ENCODE assay signal across 8 cellular contexts in genomic region chr22:36258750-36259619, GRCh38. TPM values are rescaled to one million over a fixed set of nuclear protein-coding genes. Genes with fewer than 3 reads are reported as not detected.
A peak's percentile ranks its signal among the peaks of the same experiment; 100 is the strongest.
DNase-seq lines count a peak whose midpoint lies in the region; ATAC-seq, FAIRE-seq and TF ChIP-seq lines count a peak whose summit lies in the region.

No MANE protein-coding gene starts in this region.

- BruUV-seq in K562 (replicated peaks; lab: Mats Ljungman, UMichigan): no TSS peak

- TF ChIP-seq POLR2A in K562 (conservative IDR thresholded peaks at IDR 0.05): no peak

- 2% methylated on average over 6 of the region's 16 CpGs for WGBS in K562 (ENCODE audit: insufficient coverage, low coverage, missing lambda C conversion rate)
- WGBS in aorta, 2 donors: 47 to 55% methylated on average over 16 of the region's 16 CpGs

- H3K9me3 Mint-ChIP-seq in CD4-positive, CD25-positive, alpha-beta regulatory T cell: no peaks in the 10 kb centered on the region
- H3K9me3 Mint-ChIP-seq in mesothelial cell of epicardium: no peaks in the 10 kb centered on the region

- peaks cover 16 to 47% (median 33%) of the 10 kb centered on the region in 4 donors for H3K4me1 Mint-ChIP-seq in CD4-positive, CD25-positive, alpha-beta regulatory T cell
- peaks cover 42% of the 10 kb centered on the region for H3K4me1 Mint-ChIP-seq in mesothelial cell of epicardium

- no peak for TF ChIP-seq RAD21 in K562 (CRISPR knock-in tag; conservative IDR thresholded peaks at IDR 0.05 in 1 of 2, IDR thresholded peaks at IDR 0.05 in 1 of 2)

- no peak for TF ChIP-seq CTCF in K562 (IDR thresholded peaks at IDR 0.05 in 2 of 3, conservative IDR thresholded peaks at IDR 0.05 in 1 of 3; ENCODE audit: insufficient read depth in 2 of 3, low read depth in 1 of 3, low read length in 3 of 3)
- TF ChIP-seq CTCF in mesothelial cell of epicardium (IDR thresholded peaks at IDR 0.05; ENCODE audit: unreplicated experiment): no peak

- H3K27me3 ChIP-seq in CD4-positive, CD25-positive, alpha-beta regulatory T cell (ENCODE audit: control insufficient read depth, insufficient read depth, low read length): no peaks in the 10 kb centered on the region
- no peaks in the 10 kb centered on the region for H3K27me3 ChIP-seq in K562 (ENCODE audit: control insufficient read depth in 2 of 2, insufficient read depth in 2 of 2, low read length in 2 of 2)
- H3K27me3 ChIP-seq in aorta (ENCODE audit: control insufficient read depth in 1 of 2, insufficient read depth in 2 of 2, low read length in 1 of 2): no peaks in the 10 kb centered on the region

- no peaks in the 10 kb centered on the region for H3K27me3 Mint-ChIP-seq in CD4-positive, CD25-positive, alpha-beta regulatory T cell
- peaks cover 3% of the 10 kb centered on the region for H3K27me3 Mint-ChIP-seq in mesothelial cell of epicardium (ENCODE audit: low read depth)

- no peaks in the 10 kb centered on the region for H3K9me3 ChIP-seq in CD4-positive, CD25-positive, alpha-beta regulatory T cell (ENCODE audit: control insufficient read depth in 2 of 2, low read length in 2 of 2)
- H3K9me3 ChIP-seq in KOPT-K1 (ENCODE audit: insufficient read depth, low read length, poor library complexity, severe bottlenecking): no peaks in the 10 kb centered on the region
- no peaks in the 10 kb centered on the region for H3K9me3 ChIP-seq in K562 (replicated peaks; ENCODE audit: control insufficient read depth, insufficient read depth, low read depth, low read length)
- no peaks in the 10 kb centered on the region for H3K9me3 ChIP-seq in aorta (ENCODE audit: control insufficient read depth, low read length)

- peak; percentile 26 to 32 for ATAC-seq in CD4-positive, CD25-positive, alpha-beta regulatory T cell (ENCODE audit: low read depth in 2 of 2)
- ATAC-seq in K562 (peak; percentile 67), aorta (ENCODE audit: low FRiP score) (peak; percentile 21), GM18909 (IDR thresholded peaks at IDR 0.05; ENCODE audit: poor library complexity, unreplicated experiment) (no peak), HG02571 (IDR thresholded peaks at IDR 0.05; ENCODE audit: unreplicated experiment) (no peak), GM21786 (IDR thresholded peaks at IDR 0.05; ENCODE audit: unreplicated experiment) (no peak)

- in situ Hi-C loops in K562 (cut with MboI): no loop called here

- H3K9ac ChIP-seq in K562 (ENCODE audit: insufficient read depth in 1 of 2, low read depth in 2 of 2, low read length in 2 of 2): peak overlapping the region; percentile 53 to 76; a peak in 3 of 4 replicates

- H3K9me1 ChIP-seq in K562 (ENCODE audit: control insufficient read depth, insufficient read depth, low read length): no peaks in the 10 kb centered on the region

- POLR2A ChIA-PET in K562 (lab: Yijun Ruan, JAX): interaction anchor here (0.6 to 1.2 kb wide), 4 partner anchors 10 to 544 kb away, joined by 3 read pairs; partner anchors contain the start of gene APOL2

- peaks cover 16% of the 10 kb centered on the region; the same call in 1 of the 3 replicates for H3K79me2 ChIP-seq in K562 (ENCODE audit: control insufficient read depth, insufficient read depth, low read length)

- H3K27ac Mint-ChIP-seq in CD4-positive, CD25-positive, alpha-beta regulatory T cell: peak overlapping the region; percentile 57 to 88 (median 69)
- peak overlapping the region; percentile 95 for H3K27ac Mint-ChIP-seq in mesothelial cell of epicardium

- H3K4me2 ChIP-seq in K562 (ENCODE audit: insufficient read depth, low read length): peak overlapping the region; percentile 28

- peaks cover 17% of the 10 kb centered on the region for H3K36me3 ChIP-seq in CD4-positive, CD25-positive, alpha-beta regulatory T cell (ENCODE audit: control insufficient read depth, insufficient read depth, low read length)
- H3K36me3 ChIP-seq in KOPT-K1 (ENCODE audit: insufficient read depth, low read length) (peaks cover 42% of the 10 kb centered on the region), K562 (ENCODE audit: control insufficient read depth, insufficient read depth, low read length) (peaks cover 25% of the 10 kb centered on the region; the same call in 2 of the 3 replicates), aorta (ENCODE audit: control insufficient read depth in 1 of 2, insufficient read depth in 2 of 2, low read length in 1 of 2) (no peaks in the 10 kb centered on the region)

- no peak for TF ChIP-seq EP300 in K562 (IDR thresholded peaks at IDR 0.05; ENCODE audit: low read length)

- peak overlapping the region; percentile 76 for H2AFZ ChIP-seq in K562 (ENCODE audit: low read depth, low read length)

- H4K20me1 ChIP-seq in K562 (replicated peaks; ENCODE audit: control insufficient read depth, insufficient read depth, low read length): no peaks in the 10 kb centered on the region

- intact Hi-C loops in K562 (cut with micrococcal nuclease): no loop called here
- intact Hi-C loops in aorta (cut with DNase I): no loop called here

- peak overlapping the region in 3 of 4 donors; percentile 40 to 82 (median 60) for H3K4me3 Mint-ChIP-seq in CD4-positive, CD25-positive, alpha-beta regulatory T cell
- H3K4me3 Mint-ChIP-seq in mesothelial cell of epicardium: peak overlapping the region; percentile 35

- peak overlapping the region; percentile 50 for H3K27ac ChIP-seq in CD4-positive, CD25-positive, alpha-beta regulatory T cell (ENCODE audit: insufficient read depth, low read length, poor library complexity, severe bottlenecking)
- peak overlapping the region; percentile 11 for H3K27ac ChIP-seq in KOPT-K1 (ENCODE audit: low read depth, low read length, poor library complexity, severe bottlenecking)
- H3K27ac ChIP-seq in K562 (ENCODE audit: extremely low read depth, low read depth, low read length): peak overlapping the region; percentile 82
- no peak overlapping the region for H3K27ac ChIP-seq in aorta (ENCODE audit: low read depth in 1 of 2, low read length in 2 of 2)

- H3K4me3 ChIP-seq in CD4-positive, CD25-positive, alpha-beta regulatory T cell (ENCODE audit: low read depth, low read length): peak overlapping the region; percentile 7
- H3K4me3 ChIP-seq in K562 (no peak overlapping the region), aorta (ENCODE audit: low read length in 2 of 2) (no peak overlapping the region)

- DNase-seq in CD4-positive, CD25-positive, alpha-beta regulatory T cell: peak in 1 of 3 donors; percentile 68
- peak in 3 of 4 experiments; percentile 29 to 70 (median 40) for DNase-seq in K562 (ENCODE audit: extremely low read depth in 1 of 4, low spot score in 3 of 4)
- DNase-seq in mesothelial cell of epicardium (ENCODE audit: low spot score in 2 of 2, unreplicated experiment in 2 of 2): no peak
- peak in 1 of 2 donors; percentile 66 for DNase-seq in aorta

- peak; percentile 77 for FAIRE-seq in K562 (lab: Jason Lieb, UNC)

- H3K36me3 Mint-ChIP-seq in CD4-positive, CD25-positive, alpha-beta regulatory T cell: peaks cover 51% of the 10 kb centered on the region
- H3K36me3 Mint-ChIP-seq in mesothelial cell of epicardium: no peaks in the 10 kb centered on the region

- peaks cover 28% of the 10 kb centered on the region for H3K4me1 ChIP-seq in CD4-positive, CD25-positive, alpha-beta regulatory T cell (ENCODE audit: control insufficient read depth, insufficient read depth, low read length, poor library complexity, severe bottlenecking)
- peaks cover 34 to 42% of the 10 kb centered on the region in 2 experiments for H3K4me1 ChIP-seq in K562 (replicated peaks in 1 of 2; ENCODE audit: control insufficient read depth in 2 of 2, insufficient read depth in 2 of 2, low read length in 2 of 2)
- no peaks in the 10 kb centered on the region for H3K4me1 ChIP-seq in aorta (ENCODE audit: control insufficient read depth in 1 of 2, insufficient read depth in 2 of 2, low read length in 2 of 2)

- CTCF ChIA-PET in K562 (lab: Yijun Ruan, JAX; ENCODE audit: low intra/inter-chr PET ratio): no interaction called here

RNA-seq across cellular contexts. Expression of gene APOL1, which starts 6.1 kb away (rescaled TPM):
- total RNA-seq in CD4-positive, CD25-positive, alpha-beta regulatory T cell: 16.8 TPM
- 1 to 10 TPM; 6.3 to 8.4 (median 7.2) TPM for polyA plus RNA-seq in CD4-positive, CD25-positive, alpha-beta regulatory T cell
- 16.6 and 19.1 TPM in 2 replicates for total RNA-seq in K562 (2011; cell fraction: chromatin; rRNA removed; ENCODE audit: low replicate concordance)
- total RNA-seq in K562 (2011; cell fraction: nucleolus; rRNA removed): 16.3 and 21.5 TPM in 2 replicates
- total RNA-seq in K562 (2011; cell fraction: nucleoplasm; rRNA removed): 19.4 and 21.1 TPM in 2 replicates
- total RNA-seq in K562 (2014; rRNA removed) (5.8 TPM in 2 replicates), K562 (2014; rRNA removed; fragmentation: Illumina TruSeq; extraction: Trizol) (3.5 and 4.1 TPM in 2 replicates), K562 (2015; rRNA removed; fragmentation: Illumina TruSeq; extraction: Trizol) (7.0 and 7.3 TPM in 2 replicates), K562 (2021) (8.1 and 9.0 TPM in 2 replicates), mesothelial cell of epicardium (1.7 to 1.9 TPM (median 1.7 TPM) in 3 replicates), aorta (10 to 100 TPM; 50.0 to 74.0 TPM)
- polyA plus RNA-seq in K562 (2011; rRNA removed) (4.7 and 5.6 TPM in 2 replicates), K562 (2014; fragmentation: Illumina TruSeq; extraction: Trizol) (9.5 and 9.7 TPM in 2 replicates), K562 (2014; fragmentation: Nextera tagmentation; extraction: Ambion mirVana) (1 to 10 TPM; 2.5 to 4.2 TPM), K562 (2014; rRNA removed) (5.3 and 6.9 TPM in 2 replicates), aorta (10 to 100 TPM; 14.1 to 36.5 TPM)
- 2.8 and 4.2 TPM in 2 replicates for polyA plus RNA-seq in K562 (2011; cell fraction: cytosol; rRNA removed)
- polyA plus RNA-seq in K562 (2011; cell fraction: nucleus; rRNA removed): 7.4 and 14.5 TPM in 2 replicates
- polyA plus RNA-seq in K562 (2012): 21.2 and 33.8 TPM in 2 replicates
- 4.9 and 5.3 TPM in 2 replicates for polyA minus RNA-seq in K562 (2011; rRNA and poly(A)+ RNA removed)
- polyA minus RNA-seq in K562 (2011; cell fraction: cytosol; rRNA and poly(A)+ RNA removed): 1.2 and 5.9 TPM in 2 replicates
- polyA minus RNA-seq in K562 (2011; cell fraction: nucleus; rRNA and poly(A)+ RNA removed): 2.6 and 3.2 TPM in 2 replicates

RNA-seq across cellular contexts. Expression of gene APOL2, which starts 19.7 kb away (rescaled TPM):
- 69.7 TPM for total RNA-seq in CD4-positive, CD25-positive, alpha-beta regulatory T cell
- polyA plus RNA-seq in CD4-positive, CD25-positive, alpha-beta regulatory T cell: 10 to 100 TPM; 18.8 to 28.6 (median 22.0) TPM
- 7.9 and 14.5 TPM in 2 replicates for total RNA-seq in K562 (2011; cell fraction: chromatin; rRNA removed; ENCODE audit: low replicate concordance)
- total RNA-seq in K562 (2011; cell fraction: nucleolus; rRNA removed): 9.6 and 11.0 TPM in 2 replicates
- 11.5 and 15.8 TPM in 2 replicates for total RNA-seq in K562 (2011; cell fraction: nucleoplasm; rRNA removed)
- total RNA-seq in K562 (2014; rRNA removed) (8.9 and 9.7 TPM in 2 replicates), K562 (2014; rRNA removed; fragmentation: Illumina TruSeq; extraction: Trizol) (9.3 and 10.6 TPM in 2 replicates), K562 (2015; rRNA removed; fragmentation: Illumina TruSeq; extraction: Trizol) (9.6 and 10.6 TPM in 2 replicates), K562 (2021) (9.7 and 10.6 TPM in 2 replicates), mesothelial cell of epicardium (55.5 to 59.4 TPM (median 56.1 TPM) in 3 replicates), aorta (10 to 100 TPM; 42.0 to 62.8 TPM)
- polyA plus RNA-seq in K562 (2011; rRNA removed) (5.4 and 7.7 TPM in 2 replicates), K562 (2014; fragmentation: Illumina TruSeq; extraction: Trizol) (8.9 and 9.4 TPM in 2 replicates), K562 (2014; fragmentation: Nextera tagmentation; extraction: Ambion mirVana) (1 to 10 TPM; 2.7 to 6.8 TPM), K562 (2014; rRNA removed) (6.6 and 6.9 TPM in 2 replicates), aorta (10 to 100 TPM; 26.4 to 30.6 TPM)
- 5.7 and 7.9 TPM in 2 replicates for polyA plus RNA-seq in K562 (2011; cell fraction: cytosol; rRNA removed)
- 7.8 and 12.8 TPM in 2 replicates for polyA plus RNA-seq in K562 (2011; cell fraction: nucleus; rRNA removed)
- 12.3 and 12.8 TPM in 2 replicates for polyA plus RNA-seq in K562 (2012)
- polyA minus RNA-seq in K562 (2011; rRNA and poly(A)+ RNA removed): 7.8 and 13.2 TPM in 2 replicates
- 3.5 and 6.3 TPM in 2 replicates for polyA minus RNA-seq in K562 (2011; cell fraction: cytosol; rRNA and poly(A)+ RNA removed)
- 2.4 and 3.6 TPM in 2 replicates for polyA minus RNA-seq in K562 (2011; cell fraction: nucleus; rRNA and poly(A)+ RNA removed)

RNA-seq across cellular contexts. Expression of gene APOL4, which starts 57.4 kb away (rescaled TPM):
- not detected for total RNA-seq in CD4-positive, CD25-positive, alpha-beta regulatory T cell
- not detected for polyA plus RNA-seq in CD4-positive, CD25-positive, alpha-beta regulatory T cell
- total RNA-seq in K562 (2011; cell fraction: chromatin; rRNA removed; ENCODE audit: low replicate concordance): 11.5 and 14.1 TPM in 2 replicates
- 8.7 and 14.0 TPM in 2 replicates for total RNA-seq in K562 (2011; cell fraction: nucleolus; rRNA removed)
- 14.4 and 15.3 TPM in 2 replicates for total RNA-seq in K562 (2011; cell fraction: nucleoplasm; rRNA removed)
- total RNA-seq in K562 (2014; rRNA removed) (6.6 and 9.4 TPM in 2 replicates), K562 (2014; rRNA removed; fragmentation: Illumina TruSeq; extraction: Trizol) (7.6 and 9.3 TPM in 2 replicates), K562 (2015; rRNA removed; fragmentation: Illumina TruSeq; extraction: Trizol) (11.0 and 11.9 TPM in 2 replicates), K562 (2021) (8.9 and 9.8 TPM in 2 replicates), mesothelial cell of epicardium (15.0 to 16.4 TPM (median 15.9 TPM) in 3 replicates), aorta (10 to 100 TPM in 1 of 2 donors, 1 to 10 TPM in 1; 7.0 to 10.5 TPM)
- polyA plus RNA-seq in K562 (2011; rRNA removed) (14.3 and 14.5 TPM in 2 replicates), K562 (2014; fragmentation: Illumina TruSeq; extraction: Trizol) (8.1 and 10.2 TPM in 2 replicates), K562 (2014; fragmentation: Nextera tagmentation; extraction: Ambion mirVana) (10 to 100 TPM in 1 of 2 experiments, 1 to 10 TPM in 1; 8.9 to 15.0 TPM), K562 (2014; rRNA removed) (6.5 and 7.2 TPM in 2 replicates), aorta (1 to 10 TPM in 1 of 2 donors, under 1 TPM in 1; 0.82 to 1.8 TPM)
- 14.6 and 18.4 TPM in 2 replicates for polyA plus RNA-seq in K562 (2011; cell fraction: cytosol; rRNA removed)
- 8.5 and 10.5 TPM in 2 replicates for polyA plus RNA-seq in K562 (2011; cell fraction: nucleus; rRNA removed)
- 16.0 and 18.4 TPM in 2 replicates for polyA plus RNA-seq in K562 (2012)
- polyA minus RNA-seq in K562 (2011; rRNA and poly(A)+ RNA removed): 32.8 and 36.6 TPM in 2 replicates
- 9.2 and 12.4 TPM in 2 replicates for polyA minus RNA-seq in K562 (2011; cell fraction: cytosol; rRNA and poly(A)+ RNA removed)
- polyA minus RNA-seq in K562 (2011; cell fraction: nucleus; rRNA and poly(A)+ RNA removed): 6.5 and 15.6 TPM in 2 replicates

Comparison
In these comparisons a context has a peak if more than half of its experiments do, and no peak if none do; other contexts are left out.
1. ATAC-seq: peak in CD4-positive, CD25-positive, alpha-beta regulatory T cell (2 of 2), K562 (single experiment) and aorta (single experiment); none in GM18909 (single experiment), HG02571 (single experiment) and GM21786 (single experiment).
2. DNase-seq: peak in K562 (3 of 4); none in mesothelial cell of epicardium (0 of 2).
3. H3K27ac ChIP-seq: peak in CD4-positive, CD25-positive, alpha-beta regulatory T cell (single experiment), KOPT-K1 (single experiment) and K562 (single experiment); none in aorta (0 of 2).